ENCODE assay signal across 1 cellular context in genomic region chr15:36517758-36518157, GRCh38.
TF ChIP-seq lines count a peak whose summit lies in the region.

No MANE protein-coding gene starts in this region.

TF ChIP-seq in GM12878, 131 proteins besides CTCF, POLR2A, EP300 and RAD21 (continued from another document):
- TF ChIP-seq, protein P1, sequence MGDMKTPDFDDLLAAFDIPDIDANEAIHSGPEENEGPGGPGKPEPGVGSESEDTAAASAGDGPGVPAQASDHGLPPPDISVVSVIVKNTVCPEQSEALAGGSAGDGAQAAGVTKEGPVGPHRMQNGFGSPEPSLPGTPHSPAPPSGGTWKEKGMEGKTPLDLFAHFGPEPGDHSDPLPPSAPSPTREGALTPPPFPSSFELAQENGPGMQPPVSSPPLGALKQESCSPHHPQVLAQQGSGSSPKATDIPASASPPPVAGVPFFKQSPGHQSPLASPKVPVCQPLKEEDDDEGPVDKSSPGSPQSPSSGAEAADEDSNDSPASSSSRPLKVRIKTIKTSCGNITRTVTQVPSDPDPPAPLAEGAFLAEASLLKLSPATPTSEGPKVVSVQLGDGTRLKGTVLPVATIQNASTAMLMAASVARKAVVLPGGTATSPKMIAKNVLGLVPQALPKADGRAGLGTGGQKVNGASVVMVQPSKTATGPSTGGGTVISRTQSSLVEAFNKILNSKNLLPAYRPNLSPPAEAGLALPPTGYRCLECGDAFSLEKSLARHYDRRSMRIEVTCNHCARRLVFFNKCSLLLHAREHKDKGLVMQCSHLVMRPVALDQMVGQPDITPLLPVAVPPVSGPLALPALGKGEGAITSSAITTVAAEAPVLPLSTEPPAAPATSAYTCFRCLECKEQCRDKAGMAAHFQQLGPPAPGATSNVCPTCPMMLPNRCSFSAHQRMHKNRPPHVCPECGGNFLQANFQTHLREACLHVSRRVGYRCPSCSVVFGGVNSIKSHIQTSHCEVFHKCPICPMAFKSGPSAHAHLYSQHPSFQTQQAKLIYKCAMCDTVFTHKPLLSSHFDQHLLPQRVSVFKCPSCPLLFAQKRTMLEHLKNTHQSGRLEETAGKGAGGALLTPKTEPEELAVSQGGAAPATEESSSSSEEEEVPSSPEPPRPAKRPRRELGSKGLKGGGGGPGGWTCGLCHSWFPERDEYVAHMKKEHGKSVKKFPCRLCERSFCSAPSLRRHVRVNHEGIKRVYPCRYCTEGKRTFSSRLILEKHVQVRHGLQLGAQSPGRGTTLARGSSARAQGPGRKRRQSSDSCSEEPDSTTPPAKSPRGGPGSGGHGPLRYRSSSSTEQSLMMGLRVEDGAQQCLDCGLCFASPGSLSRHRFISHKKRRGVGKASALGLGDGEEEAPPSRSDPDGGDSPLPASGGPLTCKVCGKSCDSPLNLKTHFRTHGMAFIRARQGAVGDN (IDR thresholded peaks at IDR 0.05) = no peak
- no peak for TF ChIP-seq ASH2L (IDR thresholded peaks at IDR 0.05; ENCODE audit: borderline replicate concordance, low read depth)
- TF ChIP-seq NFXL1 (IDR thresholded peaks at IDR 0.05; ENCODE audit: borderline replicate concordance) = no peak
- no peak for TF ChIP-seq PBX3 (IDR thresholded peaks at IDR 0.05; ENCODE audit: insufficient replicate concordance, low read depth, low read length)
- no peak for TF ChIP-seq ZNF217 (IDR thresholded peaks at IDR 0.05)
- TF ChIP-seq, protein P2, sequence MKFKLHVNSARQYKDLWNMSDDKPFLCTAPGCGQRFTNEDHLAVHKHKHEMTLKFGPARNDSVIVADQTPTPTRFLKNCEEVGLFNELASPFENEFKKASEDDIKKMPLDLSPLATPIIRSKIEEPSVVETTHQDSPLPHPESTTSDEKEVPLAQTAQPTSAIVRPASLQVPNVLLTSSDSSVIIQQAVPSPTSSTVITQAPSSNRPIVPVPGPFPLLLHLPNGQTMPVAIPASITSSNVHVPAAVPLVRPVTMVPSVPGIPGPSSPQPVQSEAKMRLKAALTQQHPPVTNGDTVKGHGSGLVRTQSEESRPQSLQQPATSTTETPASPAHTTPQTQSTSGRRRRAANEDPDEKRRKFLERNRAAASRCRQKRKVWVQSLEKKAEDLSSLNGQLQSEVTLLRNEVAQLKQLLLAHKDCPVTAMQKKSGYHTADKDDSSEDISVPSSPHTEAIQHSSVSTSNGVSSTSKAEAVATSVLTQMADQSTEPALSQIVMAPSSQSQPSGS (IDR thresholded peaks at IDR 0.05; ENCODE audit: low read length) = no peak
- no peak for TF ChIP-seq LARP7 (IDR thresholded peaks at IDR 0.05)
- TF ChIP-seq SPI1 (IDR thresholded peaks at IDR 0.05; ENCODE audit: borderline replicate concordance, insufficient read depth, low read depth, low read length) = no peak
- no peak for TF ChIP-seq NRF1 (conservative IDR thresholded peaks at IDR 0.05; ENCODE audit: low read depth, low read length)
- TF ChIP-seq RBBP5 (conservative IDR thresholded peaks at IDR 0.05) = no peak
- no peak for TF ChIP-seq IRF3 (IDR thresholded peaks at IDR 0.05)
